Comparison of ENCODE assay signal across 15 cellular contexts in the genomic region with DNA sequence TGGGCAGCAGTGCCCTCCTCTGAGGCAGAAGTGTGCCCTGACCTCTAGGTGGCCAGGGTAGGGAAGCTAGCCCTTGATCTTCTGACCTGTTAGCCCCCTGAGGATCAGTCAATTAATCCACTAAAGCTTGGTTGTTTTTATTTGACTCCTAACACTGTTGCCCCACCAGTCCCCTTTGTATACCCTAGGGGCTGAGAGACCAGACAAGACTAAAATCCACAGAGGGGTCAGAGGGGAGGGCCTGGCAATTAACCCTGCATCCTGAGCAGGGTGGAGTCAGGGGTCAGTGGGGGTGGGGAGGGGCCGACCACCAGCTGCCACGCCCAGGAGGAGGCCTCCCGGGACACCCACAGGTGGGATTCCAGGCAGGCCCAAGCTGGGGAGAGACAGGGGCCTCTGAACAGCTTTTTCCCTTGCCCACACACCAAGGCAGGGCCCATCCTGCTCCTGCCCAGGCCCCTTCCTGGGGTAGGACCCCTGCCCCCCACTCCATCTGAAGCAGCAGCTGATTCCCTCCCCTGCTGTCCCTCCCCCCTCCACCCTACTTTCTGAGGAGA. TPM values are rescaled to one million over a fixed set of nuclear protein-coding genes. Genes with fewer than 3 reads are reported as not detected.
DNase-seq lines count a peak whose midpoint lies in the region; ATAC-seq and TF ChIP-seq lines count a peak whose summit lies in the region.
"Had no signal": no experiment of that assay in that cellular context is flagged by ENCODE, and none has a peak within 500 bp of the region (broad histone marks: within the 10 kb centered on the region; RNA-seq: fewer than 3 reads in every experiment).

No MANE protein-coding gene starts in this region.

- peak overlapping the region; percentile 27 for H3K14ac ChIP-seq in trophoblast cell (ENCODE audit: low read length)

- H2BK12ac ChIP-seq in trophoblast cell (ENCODE audit: low read length): peak overlapping the region; percentile 16

- no peak overlapping the region for H3K27ac Mint-ChIP-seq in glutamatergic neuron (ENCODE audit: unreplicated experiment)
- H3K27ac Mint-ChIP-seq in activated T-helper 2 cell treated with anti-CD3 and anti-CD28 coated beads, Interferon-gamma antibody, Interleukin-2, Interleukin-4, amounts not matched to agents 10 μg/mL and 5 μg/mL and 100 μg/mL, durations not matched to agents 14 hours and 24 hours and 36 hours: no peak overlapping the region
- H3K27ac Mint-ChIP-seq: CD4-positive, CD25-positive, alpha-beta regulatory T cell had no signal

- no peak overlapping the region for H3K4ac ChIP-seq in trophoblast cell (ENCODE audit: low read depth, low read length)

- H3K27me3 ChIP-seq in trophoblast cell (ENCODE audit: insufficient read depth, low read length): no peaks in the 10 kb centered on the region

- H2AK5ac ChIP-seq in trophoblast cell (ENCODE audit: low read length): no peak overlapping the region

- DNase-seq in NCI-H1417 (lab: John Stamatoyannopoulos, UW): peak in 2 of 3 experiments; percentile 42 to 62
- DNase-seq in NCI-H1417 treated with DMSO at 0.1 percent for 48 hours (lab: John Stamatoyannopoulos, UW): no peak
- DNase-seq in SK-N-MC (ENCODE audit: low read depth, low spot score): no peak
- peak; percentile 63 for DNase-seq in glutamatergic neuron
- DNase-seq in trophoblast cell: no peak
- no peak for DNase-seq in GM10266 (ENCODE audit: extremely low spot score)
- DNase-seq in activated T-helper 2 cell treated with anti-CD3 and anti-CD28 coated beads, Interferon-gamma antibody, Interleukin-2, Interleukin-4, amounts not matched to agents 10 μg/mL and 5 μg/mL and 100 μg/mL, durations not matched to agents 14 hours and 24 hours and 36 hours (ENCODE audit: low spot score): no peak
- DNase-seq: CD4-positive, CD25-positive, alpha-beta regulatory T cell; DMS53 had no signal

- TF ChIP-seq CTCF in glutamatergic neuron (IDR thresholded peaks at IDR 0.05; ENCODE audit: partially characterized antibody, unreplicated experiment) (peak; percentile 13), GM10266 (IDR thresholded peaks at IDR 0.05; ENCODE audit: control insufficient read depth, insufficient read depth, low read depth, missing control alignments) (no peak)

- peak overlapping the region; percentile 55 for H3K4me3 Mint-ChIP-seq in glutamatergic neuron (ENCODE audit: unreplicated experiment)
- H3K4me3 Mint-ChIP-seq in activated T-helper 2 cell treated with anti-CD3 and anti-CD28 coated beads, Interferon-gamma antibody, Interleukin-2, Interleukin-4, amounts not matched to agents 10 μg/mL and 5 μg/mL and 100 μg/mL, durations not matched to agents 14 hours and 24 hours and 36 hours (ENCODE audit: low read depth): no peak overlapping the region
- H3K4me3 Mint-ChIP-seq: CD4-positive, CD25-positive, alpha-beta regulatory T cell had no signal

- H4K8ac ChIP-seq in trophoblast cell (ENCODE audit: low read depth, low read length): no peak overlapping the region

- no peak for ATAC-seq in HG02973 (IDR thresholded peaks at IDR 0.05; ENCODE audit: unreplicated experiment)
- ATAC-seq: GM12878 had no signal

- H3K4me3 ChIP-seq in SK-N-MC (no peak overlapping the region), trophoblast cell (ENCODE audit: low read depth, low read length) (no peak overlapping the region)
- H3K4me3 ChIP-seq: GM12878 had no signal

- H3K9ac ChIP-seq in SK-N-MC (ENCODE audit: insufficient read length) (peak overlapping the region; percentile 46), trophoblast cell (ENCODE audit: low read length) (no peak overlapping the region)

- H2BK120ac ChIP-seq in trophoblast cell (ENCODE audit: insufficient read depth, low read length, poor library complexity): peak overlapping the region; percentile 25

- H3K9me3 ChIP-seq in SK-N-MC (ENCODE audit: low read depth, low read length): no peaks in the 10 kb centered on the region
- H3K9me3 ChIP-seq in trophoblast cell (ENCODE audit: insufficient read depth, low read depth, low read length): no peaks in the 10 kb centered on the region

- H3K18ac ChIP-seq in trophoblast cell (ENCODE audit: low read length): peak overlapping the region; percentile 11

- intact Hi-C loops in activated T-helper 2 cell treated with anti-CD3 and anti-CD28 coated beads, Interferon-gamma antibody, Interleukin-2, Interleukin-4, amounts not matched to agents 10 μg/mL and 5 μg/mL and 100 μg/mL, durations not matched to agents 14 hours and 24 hours and 36 hours (cut with micrococcal nuclease): loop anchor here (5.0 kb wide), 1 partner anchor 113 kb away; no protein-coding TSS in a partner anchor

- H2BK5ac ChIP-seq in trophoblast cell (ENCODE audit: low read depth, low read length, poor library complexity): no peak overlapping the region

- no peak overlapping the region for H3K23ac ChIP-seq in trophoblast cell (ENCODE audit: low read length)

- H4K91ac ChIP-seq in trophoblast cell (ENCODE audit: low read depth, low read length): peak overlapping the region; percentile 42

- H4K12ac ChIP-seq in trophoblast cell (ENCODE audit: low read depth, low read length): no peak overlapping the region

- peaks cover 7% of the 10 kb centered on the region for H3K27me3 Mint-ChIP-seq in glutamatergic neuron (ENCODE audit: unreplicated experiment)
- H3K27me3 Mint-ChIP-seq in activated T-helper 2 cell treated with anti-CD3 and anti-CD28 coated beads, Interferon-gamma antibody, Interleukin-2, Interleukin-4, amounts not matched to agents 10 μg/mL and 5 μg/mL and 100 μg/mL, durations not matched to agents 14 hours and 24 hours and 36 hours (ENCODE audit: low read depth): no peaks in the 10 kb centered on the region

- no peaks in the 10 kb centered on the region for H3K36me3 ChIP-seq in SK-N-MC (ENCODE audit: insufficient read depth, low read length)
- no peaks in the 10 kb centered on the region for H3K36me3 ChIP-seq in trophoblast cell (ENCODE audit: control insufficient read depth in 1 of 2, insufficient read depth in 2 of 2, low read length in 2 of 2)

- no peak overlapping the region for H2AFZ ChIP-seq in trophoblast cell (ENCODE audit: insufficient read depth, low read length, poor library complexity)

- WGBS in trophoblast cell (ENCODE audit: extremely low coverage, insufficient coverage, insufficient read length): no CpG with 5 or more reads among the region's 3 CpGs

- H3K9me3 Mint-ChIP-seq in glutamatergic neuron (ENCODE audit: unreplicated experiment): peaks cover 10% of the 10 kb centered on the region
- no peaks in the 10 kb centered on the region for H3K9me3 Mint-ChIP-seq in activated T-helper 2 cell treated with anti-CD3 and anti-CD28 coated beads, Interferon-gamma antibody, Interleukin-2, Interleukin-4, amounts not matched to agents 10 μg/mL and 5 μg/mL and 100 μg/mL, durations not matched to agents 14 hours and 24 hours and 36 hours
- H3K9me3 Mint-ChIP-seq: IgD-negative memory B cell had no signal

- no peak overlapping the region for H3K4me2 ChIP-seq in trophoblast cell (ENCODE audit: low read length)

- no peaks in the 10 kb centered on the region for H3K79me2 ChIP-seq in trophoblast cell (ENCODE audit: control insufficient read depth, insufficient read depth, low read length, poor library complexity)

- peaks cover 30% of the 10 kb centered on the region for H3K4me1 Mint-ChIP-seq in glutamatergic neuron (ENCODE audit: low read depth, unreplicated experiment)
- H3K4me1 Mint-ChIP-seq in activated T-helper 2 cell treated with anti-CD3 and anti-CD28 coated beads, Interferon-gamma antibody, Interleukin-2, Interleukin-4, amounts not matched to agents 10 μg/mL and 5 μg/mL and 100 μg/mL, durations not matched to agents 14 hours and 24 hours and 36 hours (ENCODE audit: low read depth): peaks cover 2% of the 10 kb centered on the region

- no peaks in the 10 kb centered on the region for H3K36me3 Mint-ChIP-seq in glutamatergic neuron (ENCODE audit: unreplicated experiment)
- H3K36me3 Mint-ChIP-seq in activated T-helper 2 cell treated with anti-CD3 and anti-CD28 coated beads, Interferon-gamma antibody, Interleukin-2, Interleukin-4, amounts not matched to agents 10 μg/mL and 5 μg/mL and 100 μg/mL, durations not matched to agents 14 hours and 24 hours and 36 hours (ENCODE audit: low read depth): no peaks in the 10 kb centered on the region
- H3K36me3 Mint-ChIP-seq: CD4-positive, CD25-positive, alpha-beta regulatory T cell had no signal

- H3K27ac ChIP-seq in SK-N-MC: peak overlapping the region; percentile 78
- no peak overlapping the region for H3K27ac ChIP-seq in trophoblast cell (ENCODE audit: low read depth, low read length)
- H3K27ac ChIP-seq: 22Rv1 had no signal

- H3K4me1 ChIP-seq in trophoblast cell (ENCODE audit: control insufficient read depth in 1 of 2, insufficient read depth in 2 of 2, low read length in 2 of 2): peaks cover 17 to 31% of the 10 kb centered on the region in 2 experiments

- H3K79me1 ChIP-seq in trophoblast cell (ENCODE audit: low read length): peaks cover 3% of the 10 kb centered on the region

RNA-seq across cellular contexts. Expression of a gene that starts 52.1 kb away (rescaled TPM):
- total RNA-seq in glutamatergic neuron (ENCODE audit: unreplicated experiment): not detected
- polyA plus RNA-seq in trophoblast cell (2013): not detected in 2 replicates
- total RNA-seq in activated T-helper 2 cell treated with anti-CD3 and anti-CD28 coated beads, Interferon-gamma antibody, Interleukin-2, Interleukin-4, amounts not matched to agents 10 μg/mL and 5 μg/mL and 100 μg/mL, durations not matched to agents 14 hours and 24 hours and 36 hours: not detected in 2 replicates
- total RNA-seq: CD4-positive, CD25-positive, alpha-beta regulatory T cell; HT1080 had no signal
- polyA plus RNA-seq: BJ; CD4-positive, CD25-positive, alpha-beta regulatory T cell; IgD-negative memory B cell had no signal

Comparison
In these comparisons a context has a peak if more than half of its experiments do, and no peak if none do; other contexts are left out.
1. DNase-seq: peak in NCI-H1417 (2 of 3) and glutamatergic neuron (single experiment); none in NCI-H1417 treated with DMSO at 0.1 percent for 48 hours (single experiment), SK-N-MC (single experiment), trophoblast cell (0 of 2), GM10266 (single experiment) and activated T-helper 2 cell treated with anti-CD3 and anti-CD28 coated beads, Interferon-gamma antibody, Interleukin-2, Interleukin-4, amounts not matched to agents 10 μg/mL and 5 μg/mL and 100 μg/mL, durations not matched to agents 14 hours and 24 hours and 36 hours (single experiment).